Comparison of ENCODE assay signal across 1 cellular context in genomic region chr2:29449499-29449898, GRCh38.
TF ChIP-seq lines count a peak whose summit lies in the region.

No MANE protein-coding gene starts in this region.

TF ChIP-seq in K562, 482 proteins besides CTCF, POLR2A, EP300 and RAD21 (continued from another document and continues in another):
- TF ChIP-seq KLF16 (IDR thresholded peaks at IDR 0.05) (no peak), ZNF764 (CRISPR knock-in tag; IDR thresholded peaks at IDR 0.05; ENCODE audit: low read depth) (no peak), FOSL1 (tag; conservative IDR thresholded peaks at IDR 0.05) (no peak), SRSF1 (IDR thresholded peaks at IDR 0.05; ENCODE audit: low read depth, low read length) (no peak), ZNF609 (CRISPR knock-in tag; IDR thresholded peaks at IDR 0.05; ENCODE audit: borderline replicate concordance) (no peak), HEY1 (CRISPR knock-in tag; IDR thresholded peaks at IDR 0.05; ENCODE audit: borderline replicate concordance) (no peak), ZNF395 (CRISPR knock-in tag; IDR thresholded peaks at IDR 0.05) (no peak), ZNF239 (CRISPR knock-in tag; IDR thresholded peaks at IDR 0.05) (no peak), ARID1B (IDR thresholded peaks at IDR 0.05) (peak; percentile 50), ASH1L (IDR thresholded peaks at IDR 0.05; ENCODE audit: borderline replicate concordance, low read depth, partially characterized antibody) (no peak), KAT7 (CRISPR knock-in tag; IDR thresholded peaks at IDR 0.05; ENCODE audit: borderline replicate concordance) (no peak), MBD2 (IDR thresholded peaks at IDR 0.05; ENCODE audit: borderline replicate concordance, low read depth) (no peak), PTBP1 (IDR thresholded peaks at IDR 0.05; ENCODE audit: low read depth, low read length) (no peak), TEAD4 (IDR thresholded peaks at IDR 0.05; ENCODE audit: low read length) (peak; percentile 41; the same call in 1 of the 2 replicates), TEAD4 (CRISPR knock-in tag; IDR thresholded peaks at IDR 0.05; ENCODE audit: borderline replicate concordance) (no peak), MTA1 (IDR thresholded peaks at IDR 0.05; ENCODE audit: borderline replicate concordance) (no peak), ZEB2 (IDR thresholded peaks at IDR 0.05) (no peak), SNRNP70 (optimal IDR thresholded peaks at IDR 0.05; ENCODE audit: low read depth, low read length) (no peak), SLC30A9 (CRISPR knock-in tag; IDR thresholded peaks at IDR 0.05) (no peak), BHLHE40 (IDR thresholded peaks at IDR 0.05; ENCODE audit: low read length) (no peak), KLF10 (CRISPR knock-in tag; IDR thresholded peaks at IDR 0.05) (no peak), SMAD1 (IDR thresholded peaks at IDR 0.05; ENCODE audit: low read depth, low read length, partially characterized antibody) (no peak), ZZZ3 (IDR thresholded peaks at IDR 0.05) (no peak), E2F4 (CRISPR knock-in tag; IDR thresholded peaks at IDR 0.05; ENCODE audit: low read depth) (no peak), PHB2 (IDR thresholded peaks at IDR 0.05; ENCODE audit: low read depth) (no peak), BDP1 (IDR thresholded peaks at IDR 0.05; ENCODE audit: insufficient read depth, insufficient read length) (no peak), ESRRA (IDR thresholded peaks at IDR 0.05; ENCODE audit: borderline replicate concordance, low read depth) (no peak), CBFA2T3 (IDR thresholded peaks at IDR 0.05) (peak; percentile 61), IRF2 (CRISPR knock-in tag; IDR thresholded peaks at IDR 0.05) (no peak), WHSC1 (IDR thresholded peaks at IDR 0.05; ENCODE audit: low read length) (no peak), BACH1 (tag; IDR thresholded peaks at IDR 0.05) (no peak), ZFX (CRISPR knock-in tag; IDR thresholded peaks at IDR 0.05) (no peak), NFE2L1 (tag; IDR thresholded peaks at IDR 0.05; ENCODE audit: borderline replicate concordance, low read depth) (no peak), NRF1 (conservative IDR thresholded peaks at IDR 0.05 in 1 of 2, IDR thresholded peaks at IDR 0.05 in 1 of 2) (no peak), TRIM28 (IDR thresholded peaks at IDR 0.05) (no peak), DACH1 (IDR thresholded peaks at IDR 0.05; ENCODE audit: partially characterized antibody) (no peak), CC2D1A (IDR thresholded peaks at IDR 0.05) (no peak), MCM5 (IDR thresholded peaks at IDR 0.05; ENCODE audit: low read depth) (no peak), NFIX (CRISPR knock-in tag; IDR thresholded peaks at IDR 0.05; ENCODE audit: low read depth) (no peak), RFX5 (IDR thresholded peaks at IDR 0.05; ENCODE audit: low read depth, low read length) (no peak)
- TF ChIP-seq, protein P1, sequence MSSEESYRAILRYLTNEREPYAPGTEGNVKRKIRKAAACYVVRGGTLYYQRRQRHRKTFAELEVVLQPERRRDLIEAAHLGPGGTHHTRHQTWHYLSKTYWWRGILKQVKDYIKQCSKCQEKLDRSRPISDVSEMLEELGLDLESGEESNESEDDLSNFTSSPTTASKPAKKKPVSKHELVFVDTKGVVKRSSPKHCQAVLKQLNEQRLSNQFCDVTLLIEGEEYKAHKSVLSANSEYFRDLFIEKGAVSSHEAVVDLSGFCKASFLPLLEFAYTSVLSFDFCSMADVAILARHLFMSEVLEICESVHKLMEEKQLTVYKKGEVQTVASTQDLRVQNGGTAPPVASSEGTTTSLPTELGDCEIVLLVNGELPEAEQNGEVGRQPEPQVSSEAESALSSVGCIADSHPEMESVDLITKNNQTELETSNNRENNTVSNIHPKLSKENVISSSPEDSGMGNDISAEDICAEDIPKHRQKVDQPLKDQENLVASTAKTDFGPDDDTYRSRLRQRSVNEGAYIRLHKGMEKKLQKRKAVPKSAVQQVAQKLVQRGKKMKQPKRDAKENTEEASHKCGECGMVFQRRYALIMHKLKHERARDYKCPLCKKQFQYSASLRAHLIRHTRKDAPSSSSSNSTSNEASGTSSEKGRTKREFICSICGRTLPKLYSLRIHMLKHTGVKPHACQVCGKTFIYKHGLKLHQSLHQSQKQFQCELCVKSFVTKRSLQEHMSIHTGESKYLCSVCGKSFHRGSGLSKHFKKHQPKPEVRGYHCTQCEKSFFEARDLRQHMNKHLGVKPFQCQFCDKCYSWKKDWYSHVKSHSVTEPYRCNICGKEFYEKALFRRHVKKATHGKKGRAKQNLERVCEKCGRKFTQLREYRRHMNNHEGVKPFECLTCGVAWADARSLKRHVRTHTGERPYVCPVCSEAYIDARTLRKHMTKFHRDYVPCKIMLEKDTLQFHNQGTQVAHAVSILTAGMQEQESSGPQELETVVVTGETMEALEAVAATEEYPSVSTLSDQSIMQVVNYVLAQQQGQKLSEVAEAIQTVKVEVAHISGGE (CRISPR knock-in tag; IDR thresholded peaks at IDR 0.05), result no peak
- TF ChIP-seq, protein P2, sequence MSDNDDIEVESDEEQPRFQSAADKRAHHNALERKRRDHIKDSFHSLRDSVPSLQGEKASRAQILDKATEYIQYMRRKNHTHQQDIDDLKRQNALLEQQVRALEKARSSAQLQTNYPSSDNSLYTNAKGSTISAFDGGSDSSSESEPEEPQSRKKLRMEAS (CRISPR knock-in tag; IDR thresholded peaks at IDR 0.05), result no peak
- TF ChIP-seq, protein P3, sequence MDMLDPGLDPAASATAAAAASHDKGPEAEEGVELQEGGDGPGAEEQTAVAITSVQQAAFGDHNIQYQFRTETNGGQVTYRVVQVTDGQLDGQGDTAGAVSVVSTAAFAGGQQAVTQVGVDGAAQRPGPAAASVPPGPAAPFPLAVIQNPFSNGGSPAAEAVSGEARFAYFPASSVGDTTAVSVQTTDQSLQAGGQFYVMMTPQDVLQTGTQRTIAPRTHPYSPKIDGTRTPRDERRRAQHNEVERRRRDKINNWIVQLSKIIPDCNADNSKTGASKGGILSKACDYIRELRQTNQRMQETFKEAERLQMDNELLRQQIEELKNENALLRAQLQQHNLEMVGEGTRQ (CRISPR knock-in tag; IDR thresholded peaks at IDR 0.05), result no peak
- TF ChIP-seq, protein P4, sequence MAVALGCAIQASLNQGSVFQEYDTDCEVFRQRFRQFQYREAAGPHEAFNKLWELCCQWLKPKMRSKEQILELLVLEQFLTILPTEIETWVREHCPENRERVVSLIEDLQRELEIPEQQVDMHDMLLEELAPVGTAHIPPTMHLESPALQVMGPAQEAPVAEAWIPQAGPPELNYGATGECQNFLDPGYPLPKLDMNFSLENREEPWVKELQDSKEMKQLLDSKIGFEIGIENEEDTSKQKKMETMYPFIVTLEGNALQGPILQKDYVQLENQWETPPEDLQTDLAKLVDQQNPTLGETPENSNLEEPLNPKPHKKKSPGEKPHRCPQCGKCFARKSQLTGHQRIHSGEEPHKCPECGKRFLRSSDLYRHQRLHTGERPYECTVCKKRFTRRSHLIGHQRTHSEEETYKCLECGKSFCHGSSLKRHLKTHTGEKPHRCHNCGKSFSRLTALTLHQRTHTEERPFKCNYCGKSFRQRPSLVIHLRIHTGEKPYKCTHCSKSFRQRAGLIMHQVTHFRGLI (CRISPR knock-in tag; IDR thresholded peaks at IDR 0.05), result no peak
